ENCODE assay signal across 9 cellular contexts in genomic region chr15:90086868-90087268, GRCh38. TPM values are rescaled to one million over a fixed set of nuclear protein-coding genes. Genes with fewer than 3 reads are reported as not detected.
DNase-seq lines count a peak whose midpoint lies in the region; ATAC-seq and TF ChIP-seq lines count a peak whose summit lies in the region.
"Had no signal": no experiment of that assay in that cellular context is flagged by ENCODE, and none has a peak within 500 bp of the region (broad histone marks: within the 10 kb centered on the region; RNA-seq: fewer than 3 reads in every experiment).

No MANE protein-coding gene starts in this region.

- peaks cover 20% of the 10 kb centered on the region for H3K4me1 Mint-ChIP-seq in CD14-positive monocyte
- peaks cover 6% of the 10 kb centered on the region for H3K4me1 Mint-ChIP-seq in activated naive CD8-positive, alpha-beta T cell (ENCODE audit: low read depth)

- peak; percentile 60 for ATAC-seq in GM21529 (IDR thresholded peaks at IDR 0.05; ENCODE audit: unreplicated experiment)
- peak; percentile 74 for ATAC-seq in Panc1
- no peak for ATAC-seq in HG02798 (IDR thresholded peaks at IDR 0.05; ENCODE audit: poor library complexity, unreplicated experiment)

- in situ Hi-C loops in Panc1 (cut with HindIII; ENCODE audit: low pct_unique_long_range_greater_than_20kb, low sequenced_read_pairs): no loop called here

- H3K4me3 ChIP-seq in Panc1 (ENCODE audit: low read depth in 2 of 2, low read length in 2 of 2): no peak overlapping the region

- CTCF ChIA-PET in Panc1 (lab: Charles Lee): interaction anchor here (0.6 to 2.6 kb wide), 3 partner anchors 188 to 610 kb away, joined by 3 to 9 read pairs (median 3); no protein-coding TSS in a partner anchor

- no peaks in the 10 kb centered on the region for H3K9me3 ChIP-seq in Panc1 (ENCODE audit: control insufficient read depth, insufficient read depth, low read depth, low read length)

- no peaks in the 10 kb centered on the region for H3K9me3 Mint-ChIP-seq in CD14-positive monocyte
- no peaks in the 10 kb centered on the region for H3K9me3 Mint-ChIP-seq in activated naive CD8-positive, alpha-beta T cell (ENCODE audit: low read depth)

- H3K4me3 Mint-ChIP-seq in CD14-positive monocyte: no peak overlapping the region
- H3K4me3 Mint-ChIP-seq in activated naive CD8-positive, alpha-beta T cell: no peak overlapping the region

- DNase-seq in CD14-positive monocyte (ENCODE audit: low spot score): peak; percentile 31
- DNase-seq in Panc1 (ENCODE audit: low read depth, low spot score): no peak
- DNase-seq in iris pigment epithelial cell (ENCODE audit: low read depth): peak; percentile 42
- peak in 4 of 6 experiments; percentile 16 to 56 (median 20) for DNase-seq in stimulated activated naive CD4-positive, alpha-beta T cell (lab: John Stamatoyannopoulos, UW)
- DNase-seq in NCI-H2029 treated with DMSO at 0.1 percent for 48 hours (lab: John Stamatoyannopoulos, UW): no peak
- DNase-seq: left cardiac atrium had no signal

- H3K4me1 ChIP-seq in Panc1 (ENCODE audit: control insufficient read depth, insufficient read depth, low read length): no peaks in the 10 kb centered on the region; the same call in 1 of the 2 replicates

- H3K27me3 ChIP-seq in Panc1 (ENCODE audit: control insufficient read depth, insufficient read depth, low read length): no peaks in the 10 kb centered on the region

- H3K27me3 Mint-ChIP-seq in CD14-positive monocyte (ENCODE audit: low read depth in 3 of 3): peaks cover 0 to 3% (median 2%) of the 10 kb centered on the region in 3 donors
- no peaks in the 10 kb centered on the region for H3K27me3 Mint-ChIP-seq in activated naive CD8-positive, alpha-beta T cell

- TF ChIP-seq CTCF in CD14-positive monocyte (IDR thresholded peaks at IDR 0.05) (peak; percentile 87), Panc1 (IDR thresholded peaks at IDR 0.05) (peak; percentile 86)

- POLR2A ChIA-PET in Panc1 (lab: Charles Lee): interaction anchor here (0.5 kb wide), 1 partner anchor 98 kb away, joined by 3 read pairs; no protein-coding TSS in a partner anchor

- H3K27ac Mint-ChIP-seq in CD14-positive monocyte: peak overlapping the region in 6 of 7 donors; percentile 17 to 76 (median 69)
- H3K27ac Mint-ChIP-seq in activated naive CD8-positive, alpha-beta T cell: peak overlapping the region; percentile 11

- BruUV-seq in Panc1 (replicated peaks; lab: Mats Ljungman, UMichigan): no TSS peak

- H3K36me3 Mint-ChIP-seq in CD14-positive monocyte: peaks cover 58 to 83% of the 10 kb centered on the region in 2 donors
- peaks cover 7% of the 10 kb centered on the region for H3K36me3 Mint-ChIP-seq in activated naive CD8-positive, alpha-beta T cell

- 0 out of 2 replicates have a peak, but pooled peaks cover 2% of the 10 kb centered on the region for H3K36me3 ChIP-seq in Panc1 (ENCODE audit: control insufficient read depth, insufficient read depth, low read length)

- intact Hi-C loops in CD14-positive monocyte (cut with micrococcal nuclease) (loop anchor here (2.0 to 5.0 kb wide), 5 partner anchors 190 to 350 kb away; no protein-coding TSS in a partner anchor), Panc1 (cut with micrococcal nuclease; ENCODE audit: unreplicated experiment) (no loop called here)

- H3K27ac ChIP-seq in Panc1 (ENCODE audit: low read length): no peak overlapping the region

RNA-seq across cellular contexts. Expression of gene IDH2, which starts 15.4 kb away (rescaled TPM):
- polyA plus RNA-seq in CD14-positive monocyte: 100 to 1,000 TPM in 1 of 2 donors, 10 to 100 TPM in 1; 82.2 to 115 TPM
- 197 TPM for total RNA-seq in Panc1 (2021; ENCODE audit: unreplicated experiment)
- 331 TPM for polyA plus RNA-seq in Panc1 (2012; ENCODE audit: insufficient read length)

Comparison
In these comparisons a context has a peak if more than half of its experiments do, and no peak if none do; other contexts are left out.
1. DNase-seq: peak in CD14-positive monocyte (single experiment), iris pigment epithelial cell (single experiment) and stimulated activated naive CD4-positive, alpha-beta T cell (4 of 6); none in Panc1 (single experiment) and NCI-H2029 treated with DMSO at 0.1 percent for 48 hours (single experiment).